7 cellular contexts compared by ENCODE assay signal in genomic region chr5:106454651-106455415, GRCh38.
DNase-seq lines count a peak whose midpoint lies in the region; ATAC-seq and TF ChIP-seq lines count a peak whose summit lies in the region.

No MANE protein-coding gene starts in this region.

- ATAC-seq in HG03457 (IDR thresholded peaks at IDR 0.05; ENCODE audit: unreplicated experiment) (no peak), GM19397 (IDR thresholded peaks at IDR 0.05; ENCODE audit: unreplicated experiment) (no peak)

- peak; percentile 27 for TF ChIP-seq CTCF in GM10266 (IDR thresholded peaks at IDR 0.05; ENCODE audit: control insufficient read depth, insufficient read depth, low read depth, missing control alignments)
- peak; percentile 41 for TF ChIP-seq CTCF in NB4 (IDR thresholded peaks at IDR 0.05; ENCODE audit: low read depth, low read length)

- H3K4me3 ChIP-seq in NB4 (ENCODE audit: low read depth, low read length), result no peak overlapping the region

- DNase-seq in GM10266 (ENCODE audit: extremely low spot score) (no peak), NB4 (ENCODE audit: low read depth) (peak; percentile 32), ecto neural progenitor cell (ENCODE audit: low spot score) (peak; percentile 60), non-pigmented ciliary epithelial cell (ENCODE audit: low read depth) (peak; percentile 17), NCI-H345 (lab: John Stamatoyannopoulos, UW) (no peak)

- TF ChIP-seq POLR2A in NB4 (IDR thresholded peaks at IDR 0.05; ENCODE audit: extremely low read depth, insufficient read length), result no peak

Comparison
In these comparisons a context has a peak if more than half of its experiments do, and no peak if none do; other contexts are left out.
1. DNase-seq: peak in NB4 (single experiment), ecto neural progenitor cell (single experiment) and non-pigmented ciliary epithelial cell (single experiment); none in GM10266 (single experiment) and NCI-H345 (single experiment).